ENCODE assay signal across 1 cellular context in the genomic region with DNA sequence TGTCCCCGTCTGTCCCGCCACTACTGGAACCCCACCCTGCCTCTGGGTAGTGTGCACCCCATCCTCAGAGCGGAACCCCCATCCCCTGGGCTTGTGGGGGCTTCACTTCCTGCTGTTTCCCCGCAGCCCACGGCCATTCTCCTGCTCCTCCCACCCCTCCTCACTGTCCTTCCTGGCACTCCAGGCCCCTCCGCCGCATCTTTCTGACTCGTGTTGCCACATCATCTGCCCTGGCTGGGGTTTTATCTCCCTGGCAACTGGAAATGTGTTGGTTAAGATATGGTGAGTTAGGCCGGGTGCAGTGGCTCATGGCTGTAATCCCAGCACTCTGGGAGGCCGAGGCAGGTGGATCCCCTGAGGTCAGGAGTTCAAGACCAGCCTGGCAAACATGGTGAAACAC.
TF ChIP-seq lines count a peak whose summit lies in the region.

No MANE protein-coding gene starts in this region.

TF ChIP-seq in HepG2, 621 proteins besides CTCF, POLR2A, EP300 and RAD21:
- TF ChIP-seq ZSCAN21 (CRISPR knock-in tag; IDR thresholded peaks at IDR 0.05; ENCODE audit: borderline replicate concordance) (no peak), GATAD2A (CRISPR knock-in tag; IDR thresholded peaks at IDR 0.05) (no peak), GPN1 (CRISPR knock-in tag; IDR thresholded peaks at IDR 0.05; ENCODE audit: borderline replicate concordance) (no peak)
- TF ChIP-seq, protein P1, sequence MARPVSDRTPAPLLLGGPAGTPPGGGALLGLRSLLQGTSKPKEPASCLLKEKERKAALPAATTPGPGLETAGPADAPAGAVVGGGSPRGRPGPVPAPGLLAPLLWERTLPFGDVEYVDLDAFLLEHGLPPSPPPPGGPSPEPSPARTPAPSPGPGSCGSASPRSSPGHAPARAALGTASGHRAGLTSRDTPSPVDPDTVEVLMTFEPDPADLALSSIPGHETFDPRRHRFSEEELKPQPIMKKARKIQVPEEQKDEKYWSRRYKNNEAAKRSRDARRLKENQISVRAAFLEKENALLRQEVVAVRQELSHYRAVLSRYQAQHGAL (CRISPR knock-in tag; IDR thresholded peaks at IDR 0.05; ENCODE audit: not compliant biosample characterization), result no peak
